Comparison of ENCODE assay signal across 15 cellular contexts in the genomic region with DNA sequence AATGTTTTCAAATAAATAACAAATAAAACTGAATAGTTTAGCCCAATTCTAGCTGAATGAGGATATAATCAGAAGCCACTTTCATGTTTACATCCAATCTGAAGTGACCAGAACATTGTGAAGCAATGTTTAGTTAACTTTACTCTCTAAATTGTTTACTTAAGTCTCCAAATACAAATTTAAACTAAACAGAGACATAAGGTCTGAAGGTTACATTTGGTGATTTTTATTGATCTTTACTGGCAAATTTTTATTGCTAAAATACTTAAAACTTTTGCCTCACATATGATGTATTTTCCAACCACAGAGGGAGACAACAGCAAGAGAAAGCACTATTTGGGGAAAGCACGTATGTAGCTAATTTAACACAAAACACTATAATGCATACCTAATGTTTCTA.
DNase-seq lines count a peak whose midpoint lies in the region; ATAC-seq and TF ChIP-seq lines count a peak whose summit lies in the region.
"Had no signal": no experiment of that assay in that cellular context is flagged by ENCODE, and none has a peak within 500 bp of the region (broad histone marks: within the 10 kb centered on the region; RNA-seq: fewer than 3 reads in every experiment).

No MANE protein-coding gene starts in this region.

- ATAC-seq in right lobe of liver: peak; percentile 83 to 93 (median 90)
- ATAC-seq: A549 had no signal

- H3K9ac ChIP-seq in adipocyte (ENCODE audit: low read length): no peak overlapping the region
- H3K9ac ChIP-seq: BLaER1 had no signal

- H3K36me3 ChIP-seq in adipocyte (ENCODE audit: control insufficient read depth, insufficient read depth, low read length, severe bottlenecking) (peaks cover 3% of the 10 kb centered on the region), right lobe of liver (no peaks in the 10 kb centered on the region)
- H3K36me3 ChIP-seq: BLaER1, HAP-1 had no signal

- H3K4me3 ChIP-seq in adipocyte (ENCODE audit: low read length): no peak overlapping the region
- no peak overlapping the region for H3K4me3 ChIP-seq in fibroblast of villous mesenchyme (ENCODE audit: low read depth, low read length)
- H3K4me3 ChIP-seq in right lobe of liver: no peak overlapping the region
- H3K4me3 ChIP-seq: A549, BLaER1, HAP-1 had no signal

- H3K4me1 ChIP-seq in adipocyte (ENCODE audit: control insufficient read depth, insufficient read depth, low read length) (no peaks in the 10 kb centered on the region), right lobe of liver (peaks cover 0 to 8% (median 3%) of the 10 kb centered on the region in 4 donors)
- H3K4me1 ChIP-seq: BLaER1, Caco-2, HAP-1 had no signal

- DNase-seq in adipocyte (ENCODE audit: low read depth) (peak; percentile 41), fibroblast of villous mesenchyme (ENCODE audit: low read depth) (peak; percentile 42), right lobe of liver (no peak), amygdala (lab: John Stamatoyannopoulos, UW) (no peak)
- no peak for DNase-seq in central memory CD4-positive, alpha-beta T cell
- DNase-seq in NK-92 treated with Interleukin-12 subunit alpha and Interleukin-12 subunit beta, amount 100 ng/mL, for 24 hours (lab: John Stamatoyannopoulos, UW): no peak
- DNase-seq: AML-193; Caco-2; CD8-positive, alpha-beta memory T cell; DND-41; GDM1; HFFc6 had no signal

- 19% methylated on average over 1 of the region's 1 CpG for WGBS in right lobe of liver (ENCODE audit: insufficient coverage, low coverage, low lambda C conversion rate, missing lambda C conversion rate)

- H3K9me3 ChIP-seq in adipocyte (ENCODE audit: control insufficient read depth, low read length) (no peaks in the 10 kb centered on the region), right lobe of liver (no peaks in the 10 kb centered on the region)
- H3K9me3 ChIP-seq: A549, BLaER1, Caco-2, HAP-1 had no signal

- TF ChIP-seq CTCF in fibroblast of villous mesenchyme (IDR thresholded peaks at IDR 0.05; ENCODE audit: insufficient read depth, low read depth, low read length) (no peak), right lobe of liver (IDR thresholded peaks at IDR 0.05) (peak; percentile 7 to 18 (median 14))

- H3K27ac ChIP-seq in right lobe of liver: peak overlapping the region in 2 of 3 donors; percentile 5 to 63
- H3K27ac ChIP-seq: A549, BLaER1 had no signal

- intact Hi-C loops in right lobe of liver (cut with DNase I): no loop called here

- TF ChIP-seq POLR2A in right lobe of liver (IDR thresholded peaks at IDR 0.05): no peak

- H3K27me3 ChIP-seq in adipocyte (replicated peaks; ENCODE audit: control insufficient read depth, insufficient read depth, low read length) (no peaks in the 10 kb centered on the region), right lobe of liver (no peaks in the 10 kb centered on the region)
- H3K27me3 ChIP-seq: BLaER1 had no signal

Comparison
In these comparisons a context has a peak if more than half of its experiments do, and no peak if none do; other contexts are left out.
1. DNase-seq: peak in adipocyte (single experiment) and fibroblast of villous mesenchyme (single experiment); none in right lobe of liver (0 of 3), central memory CD4-positive, alpha-beta T cell (single experiment), amygdala (0 of 56) and NK-92 treated with Interleukin-12 subunit alpha and Interleukin-12 subunit beta, amount 100 ng/mL, for 24 hours (single experiment).